1 cellular context compared by ENCODE assay signal in the genomic region with DNA sequence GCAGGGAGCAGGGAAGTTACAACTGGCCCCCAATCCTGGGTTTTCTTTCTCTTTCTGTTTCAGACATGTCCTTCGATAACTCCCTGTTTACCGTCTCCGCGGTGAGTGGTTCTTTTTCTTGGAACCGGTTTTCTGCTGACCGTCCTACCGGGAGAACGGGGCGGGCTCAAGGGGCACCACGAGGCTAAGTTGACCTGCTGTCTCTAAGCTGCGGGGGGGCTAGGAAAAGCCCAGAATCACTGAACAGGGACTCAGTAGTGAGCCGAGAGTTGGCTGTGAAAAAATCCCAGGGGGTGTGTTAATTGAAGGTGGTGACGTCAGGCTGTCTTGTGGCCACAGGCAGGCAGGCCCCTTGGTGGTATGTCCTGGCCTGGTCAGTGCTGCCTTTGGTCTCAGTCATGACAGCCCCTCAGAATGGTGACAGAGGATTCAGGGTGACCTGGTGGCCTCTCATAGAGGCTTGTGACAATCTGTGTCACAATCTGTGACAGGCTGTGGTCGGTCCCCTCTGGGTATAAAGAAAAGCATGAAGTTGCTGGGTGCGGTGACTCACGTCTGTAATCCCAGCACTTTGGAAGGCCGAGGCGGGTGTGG.
TF ChIP-seq lines count a peak whose summit lies in the region.

No MANE protein-coding gene starts in this region.

TF ChIP-seq in IMR-90, 13 proteins besides CTCF, POLR2A, EP300 and RAD21 (continued from another document):
- TF ChIP-seq BHLHE40 (IDR thresholded peaks at IDR 0.05; ENCODE audit: low read depth, low read length) = no peak
- TF ChIP-seq FOS (IDR thresholded peaks at IDR 0.05; ENCODE audit: low read depth, low read length) = no peak
- no peak for TF ChIP-seq MXI1 (IDR thresholded peaks at IDR 0.05; ENCODE audit: borderline replicate concordance, low read depth, low read length)
- TF ChIP-seq CHD1 (IDR thresholded peaks at IDR 0.05; ENCODE audit: low read depth, low read length) = no peak
- TF ChIP-seq NFE2L2 (IDR thresholded peaks at IDR 0.05; ENCODE audit: low read depth, low read length) = no peak
- TF ChIP-seq, protein P1, sequence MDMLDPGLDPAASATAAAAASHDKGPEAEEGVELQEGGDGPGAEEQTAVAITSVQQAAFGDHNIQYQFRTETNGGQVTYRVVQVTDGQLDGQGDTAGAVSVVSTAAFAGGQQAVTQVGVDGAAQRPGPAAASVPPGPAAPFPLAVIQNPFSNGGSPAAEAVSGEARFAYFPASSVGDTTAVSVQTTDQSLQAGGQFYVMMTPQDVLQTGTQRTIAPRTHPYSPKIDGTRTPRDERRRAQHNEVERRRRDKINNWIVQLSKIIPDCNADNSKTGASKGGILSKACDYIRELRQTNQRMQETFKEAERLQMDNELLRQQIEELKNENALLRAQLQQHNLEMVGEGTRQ (IDR thresholded peaks at IDR 0.05; ENCODE audit: low read depth, low read length) = no peak
- TF ChIP-seq CEBPB (IDR thresholded peaks at IDR 0.05; ENCODE audit: low read depth, low read length) = no peak
- TF ChIP-seq, protein P2, sequence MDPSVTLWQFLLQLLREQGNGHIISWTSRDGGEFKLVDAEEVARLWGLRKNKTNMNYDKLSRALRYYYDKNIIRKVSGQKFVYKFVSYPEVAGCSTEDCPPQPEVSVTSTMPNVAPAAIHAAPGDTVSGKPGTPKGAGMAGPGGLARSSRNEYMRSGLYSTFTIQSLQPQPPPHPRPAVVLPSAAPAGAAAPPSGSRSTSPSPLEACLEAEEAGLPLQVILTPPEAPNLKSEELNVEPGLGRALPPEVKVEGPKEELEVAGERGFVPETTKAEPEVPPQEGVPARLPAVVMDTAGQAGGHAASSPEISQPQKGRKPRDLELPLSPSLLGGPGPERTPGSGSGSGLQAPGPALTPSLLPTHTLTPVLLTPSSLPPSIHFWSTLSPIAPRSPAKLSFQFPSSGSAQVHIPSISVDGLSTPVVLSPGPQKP (IDR thresholded peaks at IDR 0.05; ENCODE audit: borderline replicate concordance, low read depth, low read length) = no peak
- no peak for TF ChIP-seq MAFK (IDR thresholded peaks at IDR 0.05; ENCODE audit: low read depth, low read length)
- TF ChIP-seq RCOR1 (IDR thresholded peaks at IDR 0.05; ENCODE audit: insufficient replicate concordance, low read length) = no peak
- TF ChIP-seq SMC3 (IDR thresholded peaks at IDR 0.05; ENCODE audit: low read depth, low read length) = no peak
- no peak for TF ChIP-seq RFX5 (IDR thresholded peaks at IDR 0.05; ENCODE audit: low read depth, low read length)
